Comparison of ENCODE assay signal across 12 cellular contexts in genomic region chr6:28597924-28598323, GRCh38.
DNase-seq lines count a peak whose midpoint lies in the region; ATAC-seq and TF ChIP-seq lines count a peak whose summit lies in the region.
"Had no signal": no experiment of that assay in that cellular context is flagged by ENCODE, and none has a peak within 500 bp of the region (broad histone marks: within the 10 kb centered on the region; RNA-seq: fewer than 3 reads in every experiment).

No MANE protein-coding gene starts in this region.

- no peaks in the 10 kb centered on the region for H3F3A ChIP-seq in smooth muscle cell (ENCODE audit: low read depth)

- H3K4me2 ChIP-seq in smooth muscle cell, result peak overlapping the region; percentile 88

- intact Hi-C loops in dorsolateral prefrontal cortex (cut with DNase I), result no loop called here
- intact Hi-C loops in CD4-positive, alpha-beta T cell (cut with DNase I, micrococcal nuclease), result no loop called here

- peaks cover 74% of the 10 kb centered on the region for H3K27me3 Mint-ChIP-seq in activated T-cell treated with anti-CD3 and anti-CD28 coated beads, Interleukin-2, amount 50 U/mL, for 24 hours
- peaks cover 61% of the 10 kb centered on the region for H3K27me3 Mint-ChIP-seq in CD4-positive, alpha-beta T cell

- H3K4me3 Mint-ChIP-seq in activated T-cell treated with anti-CD3 and anti-CD28 coated beads, Interleukin-2, amount 50 U/mL, for 24 hours, result peak overlapping the region; percentile 36
- no peak overlapping the region for H3K4me3 Mint-ChIP-seq in CD4-positive, alpha-beta T cell
- H3K4me3 Mint-ChIP-seq: central memory CD8-positive, alpha-beta T cell; naive B cell had no signal

- H3K79me2 ChIP-seq in smooth muscle cell (ENCODE audit: low read depth), result no peaks in the 10 kb centered on the region

- H3K27ac ChIP-seq in dorsolateral prefrontal cortex, result peak overlapping the region in 26 of 59 donors; percentile 2 to 82 (median 38)
- no peak overlapping the region for H3K27ac ChIP-seq in smooth muscle cell (ENCODE audit: low read depth)
- H3K27ac ChIP-seq in CD4-positive, alpha-beta T cell (ENCODE audit: low read depth, low read length), result no peak overlapping the region

- TF ChIP-seq CTCF in dorsolateral prefrontal cortex (IDR thresholded peaks at IDR 0.05 in 54 of 56, conservative IDR thresholded peaks at IDR 0.05 in 2 of 56; ENCODE audit: low read depth in 1 of 56, partially characterized antibody in 56 of 56) (no peak), smooth muscle cell (IDR thresholded peaks at IDR 0.05; ENCODE audit: borderline replicate concordance, insufficient read depth, poor library complexity, severe bottlenecking) (no peak)
- TF ChIP-seq CTCF in CD4-positive, alpha-beta T cell (IDR thresholded peaks at IDR 0.05), result no peak

- no peak overlapping the region for H3K9ac ChIP-seq in smooth muscle cell (ENCODE audit: low read depth)

- CTCF ChIA-PET in CD4-positive, alpha-beta T cell (lab: Charles Lee), result no interaction called here

- H2AFZ ChIP-seq in smooth muscle cell (ENCODE audit: low read depth), result peak overlapping the region; percentile 73

- H3K4me1 ChIP-seq in smooth muscle cell (ENCODE audit: low read depth), result no peaks in the 10 kb centered on the region

- no peaks in the 10 kb centered on the region for H3K9me3 ChIP-seq in smooth muscle cell (replicated peaks; ENCODE audit: low read depth)
- no peaks in the 10 kb centered on the region for H3K9me3 ChIP-seq in CD4-positive, alpha-beta T cell (ENCODE audit: control insufficient read depth, low read length)

- POLR2A ChIA-PET in CD4-positive, alpha-beta T cell (lab: Charles Lee), result no interaction called here

- no peak for ATAC-seq in CD4-positive, alpha-beta T cell (ENCODE audit: poor library complexity)
- ATAC-seq: K562 had no signal

- WGBS in smooth muscle cell (ENCODE audit: low lambda C conversion rate), result 8% methylated on average over 10 of the region's 10 CpGs

- no peak overlapping the region for H3K27ac Mint-ChIP-seq in activated T-cell treated with anti-CD3 and anti-CD28 coated beads, Interleukin-2, amount 50 U/mL, for 24 hours
- H3K27ac Mint-ChIP-seq in CD4-positive, alpha-beta T cell, result no peak overlapping the region
- H3K27ac Mint-ChIP-seq: naive B cell had no signal

- peaks cover 7% of the 10 kb centered on the region for H3K9me3 Mint-ChIP-seq in activated T-cell treated with anti-CD3 and anti-CD28 coated beads, Interleukin-2, amount 50 U/mL, for 24 hours
- no peaks in the 10 kb centered on the region for H3K9me3 Mint-ChIP-seq in CD4-positive, alpha-beta T cell

- no peaks in the 10 kb centered on the region for H3K36me3 Mint-ChIP-seq in activated T-cell treated with anti-CD3 and anti-CD28 coated beads, Interleukin-2, amount 50 U/mL, for 24 hours (ENCODE audit: low read depth)
- no peaks in the 10 kb centered on the region for H3K36me3 Mint-ChIP-seq in CD4-positive, alpha-beta T cell (ENCODE audit: low read depth)
- H3K36me3 Mint-ChIP-seq: naive B cell had no signal

- H3K4me3 ChIP-seq in dorsolateral prefrontal cortex (peak overlapping the region in 55 of 59 donors; percentile 1 to 61 (median 39)), smooth muscle cell (peak overlapping the region; percentile 51)
- H3K4me3 ChIP-seq: K562 had no signal

- no peaks in the 10 kb centered on the region for H4K20me1 ChIP-seq in smooth muscle cell (ENCODE audit: low read depth)

- DNase-seq in activated T-cell treated with anti-CD3 and anti-CD28 coated beads, Interleukin-2, amount 50 U/mL, for 24 hours, result no peak
- DNase-seq in activated T-cell treated with anti-CD3 and anti-CD28 coated beads, Interleukin-2, amount 50 U/mL, for 1 hour, result no peak
- peak; percentile 77 for DNase-seq in OCI-M1 (lab: John Stamatoyannopoulos, UW)
- DNase-seq in dorsolateral prefrontal cortex, result peak in 1 of 10 donors; percentile 46
- DNase-seq in smooth muscle cell (lab: John Stamatoyannopoulos, UW; ENCODE audit: unreplicated experiment), result no peak
- DNase-seq in stimulated activated CD8-positive, alpha-beta memory T cell treated with anti-CD3 and anti-CD28 coated beads, Interleukin-4, amount 100 ng/mL, for 48 hours, result no peak
- DNase-seq in CD4-positive, alpha-beta T cell, result no peak
- DNase-seq in occipital lobe (lab: John Stamatoyannopoulos, UW), result no peak
- DNase-seq: naive B cell, T-helper 9 cell had no signal

- H3K27me3 ChIP-seq in dorsolateral prefrontal cortex, result peaks cover 0 to 49% (median 0%) of the 10 kb centered on the region in 45 donors
- no peaks in the 10 kb centered on the region for H3K27me3 ChIP-seq in smooth muscle cell (ENCODE audit: low read depth)
- peaks cover 35% of the 10 kb centered on the region for H3K27me3 ChIP-seq in CD4-positive, alpha-beta T cell (ENCODE audit: control insufficient read depth, insufficient read depth, low read length)

- no peaks in the 10 kb centered on the region for H3K36me3 ChIP-seq in smooth muscle cell (ENCODE audit: low read depth)

- peaks cover 3% of the 10 kb centered on the region for H3K4me1 Mint-ChIP-seq in activated T-cell treated with anti-CD3 and anti-CD28 coated beads, Interleukin-2, amount 50 U/mL, for 24 hours (ENCODE audit: low read depth)
- H3K4me1 Mint-ChIP-seq in CD4-positive, alpha-beta T cell (ENCODE audit: low read depth), result peaks cover 6% of the 10 kb centered on the region
- H3K4me1 Mint-ChIP-seq: central memory CD8-positive, alpha-beta T cell; naive B cell had no signal
